ENCODE assay signal across 20 cellular contexts in the genomic region with DNA sequence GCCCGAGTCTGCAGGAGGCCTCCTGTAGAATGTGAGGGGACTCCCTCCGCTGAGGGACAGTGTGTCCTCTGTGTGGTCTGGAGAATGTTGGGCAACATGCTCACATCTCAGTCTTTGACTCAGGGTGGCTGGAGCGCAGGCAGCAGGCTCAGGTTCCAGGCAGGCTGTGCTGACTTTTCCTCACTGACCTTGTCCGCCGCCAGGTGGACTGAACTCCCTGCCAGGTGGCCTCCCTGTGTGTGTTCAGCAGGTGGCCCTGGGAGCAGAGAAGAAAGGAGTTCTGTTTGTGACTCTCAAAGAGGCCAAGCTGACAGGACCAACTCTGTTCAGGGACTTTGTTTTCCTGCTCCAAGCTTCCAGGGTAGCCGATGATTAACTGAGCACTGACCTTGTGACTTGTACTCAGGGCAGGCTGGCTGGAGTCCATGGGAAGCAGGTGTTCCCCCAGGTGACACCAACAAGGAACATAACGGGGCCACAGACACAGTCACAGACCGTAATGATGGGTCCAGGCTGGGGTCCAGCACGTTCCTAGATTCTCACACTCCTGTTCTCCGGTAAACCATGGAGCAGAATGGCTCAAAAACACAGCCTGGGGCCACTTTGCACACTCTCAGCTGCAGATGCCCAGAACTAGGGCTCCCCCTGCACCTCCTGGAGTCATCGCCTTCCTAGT.
DNase-seq lines count a peak whose midpoint lies in the region; ATAC-seq lines count a peak whose summit lies in the region.
"Had no signal": no experiment of that assay in that cellular context is flagged by ENCODE, and none has a peak within 500 bp of the region (broad histone marks: within the 10 kb centered on the region; RNA-seq: fewer than 3 reads in every experiment).

No MANE protein-coding gene starts in this region.

- no peak overlapping the region for H2BK120ac ChIP-seq in neuronal stem cell (ENCODE audit: low read depth, low read length)

- no CpG with 5 or more reads among the region's 11 CpGs for WGBS in neuronal stem cell (ENCODE audit: extremely low coverage in 2 of 2, insufficient read length in 2 of 2, insufficient replicate concordance in 1 of 2), 2 donors

- H3K4ac ChIP-seq in neuronal stem cell (ENCODE audit: low read length): no peak overlapping the region

- H3K36me3 ChIP-seq in neuronal stem cell (replicated peaks in 1 of 2; ENCODE audit: control insufficient read depth in 2 of 2, insufficient read depth in 2 of 2, low read length in 2 of 2): no peaks in the 10 kb centered on the region
- H3K36me3 ChIP-seq: HAP-1, left ventricle myocardium inferior had no signal

- H3K23ac ChIP-seq in neuronal stem cell (ENCODE audit: low read depth, low read length, poor library complexity): peak overlapping the region; percentile 70

- no peak overlapping the region for H2BK5ac ChIP-seq in neuronal stem cell (ENCODE audit: low read length)

- H3K27me3 ChIP-seq in neuronal stem cell (ENCODE audit: control insufficient read depth in 3 of 3, insufficient read depth in 3 of 3, low read depth in 1 of 3, low read length in 3 of 3): no peaks in the 10 kb centered on the region

- DNase-seq in DMS53 (lab: John Stamatoyannopoulos, UW) (peak; percentile 93), NCI-H2196 treated with DMSO at 0.1 percent for 48 hours (lab: John Stamatoyannopoulos, UW; ENCODE audit: unreplicated experiment) (peak; percentile 75), cerebellum (ENCODE audit: low spot score) (peak; percentile 40), neuronal stem cell (ENCODE audit: low spot score) (no peak), NCI-H226 (no peak)
- DNase-seq: activated CD4-positive, alpha-beta T cell treated with anti-CD3 and anti-CD28 coated beads for 1 hour; activated naive CD4-positive, alpha-beta T cell treated with anti-CD3 and anti-CD28 coated beads, Interleukin-2, amount 50 U/mL, for 16 hours; anterior cingulate cortex; CD4-positive, CD25-positive, alpha-beta regulatory T cell; DND-41; effector CD4-positive, alpha-beta T cell; left ventricle myocardium inferior; NCI-H1105 treated with DMSO at 0.1 percent for 48 hours; psoas muscle; RPMI8226; stimulated activated CD4-positive, alpha-beta T cell treated with anti-CD3 and anti-CD28 coated beads, Interleukin-4, amount 100 ng/mL, for 1 hour had no signal

- H4K91ac ChIP-seq in neuronal stem cell (ENCODE audit: low read depth, low read length, poor library complexity): no peak overlapping the region

- no peak overlapping the region for H3K27ac ChIP-seq in neuronal stem cell (replicated peaks; ENCODE audit: low read length)
- H3K27ac ChIP-seq: left ventricle myocardium inferior, psoas muscle had no signal

- H3K79me1 ChIP-seq in neuronal stem cell (ENCODE audit: low read depth, low read length): no peaks in the 10 kb centered on the region

- no peak overlapping the region for H2AFZ ChIP-seq in neuronal stem cell (ENCODE audit: low read length)

- peak overlapping the region; percentile 47 for H2AK5ac ChIP-seq in neuronal stem cell (ENCODE audit: low read depth, low read length)

- ATAC-seq in GM21529 (IDR thresholded peaks at IDR 0.05; ENCODE audit: unreplicated experiment) (no peak), GM19324 (IDR thresholded peaks at IDR 0.05; ENCODE audit: low FRiP score, unreplicated experiment) (no peak), HG02981 (IDR thresholded peaks at IDR 0.05; ENCODE audit: unreplicated experiment) (no peak)
- ATAC-seq: psoas muscle had no signal

- H3K4me1 ChIP-seq in neuronal stem cell (ENCODE audit: control insufficient read depth in 2 of 2, insufficient read depth in 1 of 2, low read depth in 1 of 2, low read length in 2 of 2): peaks cover 0 to 6% of the 10 kb centered on the region in 2 donors
- H3K4me1 ChIP-seq: HAP-1, left ventricle myocardium inferior, psoas muscle had no signal

- peak overlapping the region; percentile 32 for H3K14ac ChIP-seq in neuronal stem cell (ENCODE audit: low read length)

- peak overlapping the region; percentile 19 for H4K8ac ChIP-seq in neuronal stem cell (ENCODE audit: low read depth, low read length)

- peak overlapping the region in 1 of 2 donors; percentile 11 for H3K4me3 ChIP-seq in neuronal stem cell (ENCODE audit: low read length in 2 of 2)
- H3K4me3 ChIP-seq: HAP-1, left ventricle myocardium inferior, psoas muscle had no signal

- no peak overlapping the region for H3K9ac ChIP-seq in neuronal stem cell (ENCODE audit: low read depth, low read length, poor library complexity)

- no peak overlapping the region for H2BK15ac ChIP-seq in neuronal stem cell (ENCODE audit: low read length)

- H2BK12ac ChIP-seq in neuronal stem cell (ENCODE audit: low read length): peak overlapping the region; percentile 36

- H3K18ac ChIP-seq in neuronal stem cell (ENCODE audit: low read length): peak overlapping the region; percentile 41

- no peak overlapping the region for H3K4me2 ChIP-seq in neuronal stem cell (ENCODE audit: insufficient read depth, low read length, poor library complexity, severe bottlenecking)

- no peaks in the 10 kb centered on the region for H3K9me3 ChIP-seq in neuronal stem cell (replicated peaks in 1 of 2; ENCODE audit: control insufficient read depth in 2 of 2, insufficient read depth in 1 of 2, low read depth in 1 of 2, low read length in 2 of 2)
- H3K9me3 ChIP-seq: HAP-1, left ventricle myocardium inferior, psoas muscle had no signal

Comparison
In these comparisons a context has a peak if more than half of its experiments do, and no peak if none do; other contexts are left out.
1. DNase-seq: peak in DMS53 (single experiment), NCI-H2196 treated with DMSO at 0.1 percent for 48 hours (single experiment) and cerebellum (single experiment); none in neuronal stem cell (single experiment) and NCI-H226 (single experiment).